In the genomic region with DNA sequence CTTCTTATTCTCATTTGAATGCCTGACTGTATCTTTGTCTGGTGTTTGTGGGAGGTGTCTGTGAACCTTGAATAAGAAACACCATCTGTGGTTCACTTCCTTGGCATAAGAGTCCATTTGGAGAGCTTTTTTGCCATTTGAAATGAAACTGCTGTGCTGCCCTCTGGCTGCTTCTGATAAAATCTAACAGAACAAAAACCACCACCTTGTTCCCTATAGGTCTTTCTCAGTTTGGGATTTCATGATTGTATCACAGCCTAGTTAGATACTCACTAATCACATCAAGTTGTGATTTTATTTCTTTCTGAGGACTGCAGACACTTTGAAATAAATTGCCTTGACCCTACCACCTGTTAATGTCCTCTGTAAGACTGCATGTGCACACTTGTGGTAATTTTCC, we compare ENCODE assay signal across 10 cellular contexts.
DNase-seq lines count a peak whose midpoint lies in the region; ATAC-seq and TF ChIP-seq lines count a peak whose summit lies in the region.
"Had no signal": no experiment of that assay in that cellular context is flagged by ENCODE, and none has a peak within 500 bp of the region (broad histone marks: within the 10 kb centered on the region; RNA-seq: fewer than 3 reads in every experiment).

No MANE protein-coding gene starts in this region.

- H3K4me1 ChIP-seq in heart right ventricle (peaks cover 0 to 8% (median 0%) of the 10 kb centered on the region in 9 donors), right cardiac atrium (ENCODE audit: control insufficient read depth, insufficient read depth, low read length) (no peaks in the 10 kb centered on the region), hepatocyte (ENCODE audit: insufficient read depth) (no peaks in the 10 kb centered on the region)

- intact Hi-C loops in heart right ventricle (cut with DNase I) (loop anchor here in 7 of 10 donors (5.0 to 10.0 kb wide), 4 partner anchors 220 to 238 kb away; no protein-coding TSS in a partner anchor), right cardiac atrium (cut with DNase I) (loop anchor here in 2 of 4 donors (10.0 kb wide), 3 partner anchors 170 to 230 kb away; no protein-coding TSS in a partner anchor)

- H3K27ac Mint-ChIP-seq in type B pancreatic cell: no peak overlapping the region

- ATAC-seq in heart right ventricle (peak in 2 of 8 donors; percentile 38 to 42), right cardiac atrium (no peak), GM19035 (IDR thresholded peaks at IDR 0.05; ENCODE audit: unreplicated experiment) (no peak), HG02970 (IDR thresholded peaks at IDR 0.05; ENCODE audit: low FRiP score, unreplicated experiment) (no peak), HG03520 (IDR thresholded peaks at IDR 0.05; ENCODE audit: unreplicated experiment) (no peak)
- ATAC-seq: Right ventricle myocardium inferior, sciatic nerve had no signal

- H3K4me1 Mint-ChIP-seq in type B pancreatic cell (ENCODE audit: unreplicated experiment): peaks cover 4% of the 10 kb centered on the region

- H3K36me3 Mint-ChIP-seq in type B pancreatic cell: no peaks in the 10 kb centered on the region

- H3K27ac ChIP-seq in heart right ventricle (no peak overlapping the region), right cardiac atrium (ENCODE audit: low read length) (no peak overlapping the region), VCaP (no peak overlapping the region), hepatocyte (no peak overlapping the region)

- H3K9me3 Mint-ChIP-seq in type B pancreatic cell: no peaks in the 10 kb centered on the region

- peak in 8 of 9 donors; percentile 12 to 63 (median 48) for TF ChIP-seq CTCF in heart right ventricle (IDR thresholded peaks at IDR 0.05)
- TF ChIP-seq CTCF in VCaP (conservative IDR thresholded peaks at IDR 0.05): peak; percentile 66
- peak; percentile 44 for TF ChIP-seq CTCF in hepatocyte (IDR thresholded peaks at IDR 0.05; ENCODE audit: poor library complexity)
- peak; percentile 20 for TF ChIP-seq CTCF in type B pancreatic cell (conservative IDR thresholded peaks at IDR 0.05)

- no peaks in the 10 kb centered on the region for H3K27me3 Mint-ChIP-seq in type B pancreatic cell

- H4K20me1 ChIP-seq in hepatocyte (ENCODE audit: insufficient read depth, poor library complexity, severe bottlenecking): no peaks in the 10 kb centered on the region

- H3K27me3 ChIP-seq in heart right ventricle (no peaks in the 10 kb centered on the region), right cardiac atrium (ENCODE audit: control insufficient read depth, insufficient read depth) (no peaks in the 10 kb centered on the region), hepatocyte (no peaks in the 10 kb centered on the region)

- no peak overlapping the region for H3K4me2 ChIP-seq in hepatocyte

- H3K4me3 ChIP-seq in heart right ventricle: no peak overlapping the region
- H3K4me3 ChIP-seq in right cardiac atrium (ENCODE audit: low read length): no peak overlapping the region
- H3K4me3 ChIP-seq in hepatocyte: no peak overlapping the region

- H3K9me2 ChIP-seq in hepatocyte (replicated peaks; ENCODE audit: insufficient read depth): no peaks in the 10 kb centered on the region

- H3K79me2 ChIP-seq in hepatocyte: no peaks in the 10 kb centered on the region

- no peak overlapping the region for H3K4me3 Mint-ChIP-seq in type B pancreatic cell

- no peak overlapping the region for H2AFZ ChIP-seq in hepatocyte

- H3K36me3 ChIP-seq in heart right ventricle: no peaks in the 10 kb centered on the region
- no peaks in the 10 kb centered on the region for H3K36me3 ChIP-seq in hepatocyte (replicated peaks; ENCODE audit: insufficient read depth, low read depth)

- H3K9me3 ChIP-seq in heart right ventricle (peaks cover 0 to 22% (median 0%) of the 10 kb centered on the region in 11 donors), right cardiac atrium (ENCODE audit: control insufficient read depth, low read length) (no peaks in the 10 kb centered on the region), hepatocyte (ENCODE audit: low read depth) (no peaks in the 10 kb centered on the region)

- DNase-seq in heart right ventricle (peak in 1 of 2 donors; percentile 19), right cardiac atrium (no peak), hepatocyte (ENCODE audit: low spot score) (peak; percentile 11), type B pancreatic cell (ENCODE audit: extremely low spot score, unreplicated experiment) (no peak)
